In genomic region chr12:111664510-111664909, GRCh38 we compare ENCODE assay signal across 1 cellular context.
TF ChIP-seq lines count a peak whose summit lies in the region.

No MANE protein-coding gene starts in this region.

TF ChIP-seq in HepG2, 621 proteins besides CTCF, POLR2A, EP300 and RAD21 (continued from another document):
- TF ChIP-seq HINFP (CRISPR knock-in tag; IDR thresholded peaks at IDR 0.05; ENCODE audit: low read depth) (no peak), ZFP41 (CRISPR knock-in tag; IDR thresholded peaks at IDR 0.05; ENCODE audit: borderline replicate concordance) (no peak), ZNF850 (CRISPR knock-in tag; conservative IDR thresholded peaks at IDR 0.05) (no peak), NR0B2 (CRISPR knock-in tag; IDR thresholded peaks at IDR 0.05) (no peak)
